In genomic region chr1:100523038-100523649, GRCh38 we compare ENCODE assay signal across 8 cellular contexts. TPM values are rescaled to one million over a fixed set of nuclear protein-coding genes. Genes with fewer than 3 reads are reported as not detected.
DNase-seq lines count a peak whose midpoint lies in the region; ATAC-seq and TF ChIP-seq lines count a peak whose summit lies in the region.

No MANE protein-coding gene starts in this region.

- no peak for TF ChIP-seq CTCF in lower lobe of right lung (IDR thresholded peaks at IDR 0.05)

- no peak overlapping the region for H3K4me3 ChIP-seq in lower lobe of right lung

- H3K27me3 ChIP-seq in lower lobe of right lung (ENCODE audit: low read depth): no peaks in the 10 kb centered on the region

- DNase-seq in lower lobe of right lung (no peak), kidney glomerular epithelial cell (lab: John Stamatoyannopoulos, UW) (no peak), ureter (ENCODE audit: low spot score) (no peak)
- DNase-seq in activated T-cell treated with anti-CD3 and anti-CD28 coated beads, Interleukin-2, amount 50 U/mL, for 1 hour: no peak
- no peak for DNase-seq in activated CD8-positive, alpha-beta memory T cell treated with anti-CD3 and anti-CD28 coated beads, Interleukin-2, amount 50 U/mL, for 48 hours

- H3K36me3 ChIP-seq in lower lobe of right lung: no peaks in the 10 kb centered on the region

- intact Hi-C loops in lower lobe of right lung (cut with DNase I): no loop called here

- H3K27ac ChIP-seq in lower lobe of right lung: no peak overlapping the region

- H3K9me3 ChIP-seq in lower lobe of right lung: no peaks in the 10 kb centered on the region

- peak; percentile 99 for ATAC-seq in GM18511 (IDR thresholded peaks at IDR 0.05; ENCODE audit: unreplicated experiment)
- ATAC-seq in GM21825 (IDR thresholded peaks at IDR 0.05; ENCODE audit: unreplicated experiment): peak; percentile 91
- ATAC-seq in HG03565 (IDR thresholded peaks at IDR 0.05; ENCODE audit: unreplicated experiment): peak; percentile 97
- ATAC-seq in lower lobe of right lung: peak; percentile 54 to 62

- no peaks in the 10 kb centered on the region for H3K4me1 ChIP-seq in lower lobe of right lung

RNA-seq across cellular contexts. Expression of gene GPR88, which starts 14.8 kb away (rescaled TPM):
- total RNA-seq in lower lobe of right lung (0.09 TPM), ureter (0.42 TPM)
